Comparison of ENCODE assay signal across 34 cellular contexts in the genomic region with DNA sequence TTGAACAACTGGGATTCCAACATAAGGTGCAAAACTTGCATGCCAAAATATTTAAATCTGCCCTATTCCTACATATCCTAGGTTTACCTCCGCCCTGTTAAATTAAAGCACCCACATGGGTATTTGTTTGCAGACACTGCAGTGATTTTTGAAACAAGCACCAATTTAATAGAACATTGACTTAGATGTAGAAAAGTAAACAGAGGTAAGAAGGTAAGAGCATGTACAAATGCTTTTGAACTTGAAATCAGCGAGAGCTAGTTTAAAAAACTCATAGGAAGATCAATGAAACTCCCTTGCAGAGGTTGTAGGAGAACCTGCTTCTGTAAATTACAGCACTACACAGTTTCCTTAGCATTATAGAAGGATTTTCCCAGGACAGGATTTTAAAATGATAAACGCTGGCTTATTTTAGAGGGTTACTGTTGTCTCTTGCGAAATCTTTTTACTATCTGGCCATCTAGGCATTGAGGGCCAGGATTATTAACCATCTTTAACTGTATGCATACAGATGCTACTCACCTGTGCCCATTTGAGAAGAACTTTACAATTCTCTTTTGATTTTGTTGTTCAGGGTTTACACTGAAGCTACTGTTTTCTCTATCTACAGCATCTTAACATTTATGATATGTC.
"Had no signal": no experiment of that assay in that cellular context is flagged by ENCODE, and none has a peak within 500 bp of the region (broad histone marks: within the 10 kb centered on the region; RNA-seq: fewer than 3 reads in every experiment).

No MANE protein-coding gene starts in this region.

- H3K27ac ChIP-seq: brain microvascular endothelial cell, esophagus muscularis mucosa, foreskin keratinocyte, gastrocnemius medialis, heart left ventricle, WERI-Rb-1 had no signal

- H3K27me3 Mint-ChIP-seq: activated B cell treated with CpG ODN at 0.5 μM for 24 hours; effector memory CD8-positive, alpha-beta T cell had no signal

- DNase-seq: activated B cell treated with CpG ODN at 0.5 μM for 24 hours; activated CD4-positive, alpha-beta T cell treated with anti-CD3 and anti-CD28 coated beads for 48 hours; activated CD4-positive, alpha-beta T cell treated with anti-CD3 and anti-CD28 coated beads, Interleukin-2, amount 50 U/mL, for 1 hour; activated CD4-positive, alpha-beta T cell treated with anti-CD3 and anti-CD28 coated beads, Interleukin-2, amount 50 U/mL, for 48 hours; activated CD8-positive, alpha-beta memory T cell treated with anti-CD3 and anti-CD28 coated beads for 24 hours; activated CD8-positive, alpha-beta T cell treated with anti-CD3 and anti-CD28 coated beads for 36 hours; activated effector memory CD4-positive, alpha-beta T cell treated with Interleukin-2 at 50 U/mL for 16 hours; activated gamma-delta T cell treated with Interleukin-2 at 50 U/mL for 16 hours; activated naive CD4-positive, alpha-beta T cell treated with anti-CD3 and anti-CD28 coated beads, Interleukin-2, amount 50 U/mL, for 16 hours; activated naive CD4-positive, alpha-beta T cell treated with Interleukin-2 at 50 U/mL for 16 hours; activated T-cell treated with anti-CD3 and anti-CD28 coated beads, Interleukin-2, amount 50 U/mL, for 4 hours; amniotic stem cell; anterior cingulate cortex; brain microvascular endothelial cell; caudate nucleus; cortex of kidney; dermis blood vessel endothelial cell; effector CD4-positive, alpha-beta T cell; effector memory CD8-positive, alpha-beta T cell; erythroblast; foreskin keratinocyte; gastrocnemius medialis; glutamatergic neuron; heart left ventricle; T1000; WERI-Rb-1 had no signal

- H3K27ac Mint-ChIP-seq: activated B cell treated with CpG ODN at 0.5 μM for 24 hours; activated CD8-positive, alpha-beta T cell treated with anti-CD3 and anti-CD28 coated beads for 36 hours; activated naive CD8-positive, alpha-beta T cell; activated T-helper 17 cell treated with anti-CD3 and anti-CD28 coated beads, Interleukin-2, amount 50 U/mL, for 72 hours; effector memory CD8-positive, alpha-beta T cell; T-helper 2 cell treated with Interferon-gamma antibody and Interleukin-4, amounts not matched to agents 5 μg/mL and 100 μg/mL, for 36 hours had no signal

- H3K36me3 Mint-ChIP-seq: activated naive CD8-positive, alpha-beta T cell had no signal

- ATAC-seq: activated CD4-positive, CD25-positive, alpha-beta regulatory T cell treated with anti-CD3 and anti-CD28 coated beads, Interleukin-2, amount 50 U/mL, for 24 hours; activated CD8-positive, alpha-beta T cell treated with anti-CD3 and anti-CD28 coated beads for 36 hours; activated T-cell treated with anti-CD3 and anti-CD28 coated beads, Interleukin-2, amount 50 U/mL, for 4 hours; activated T-helper 17 cell treated with anti-CD3 and anti-CD28 coated beads, Interleukin-2, amount 50 U/mL, for 72 hours; effector memory CD8-positive, alpha-beta T cell; foreskin keratinocyte; gastrocnemius medialis; heart left ventricle had no signal

- H3K4me3 Mint-ChIP-seq: activated B cell treated with CpG ODN at 0.5 μM for 24 hours; activated CD8-positive, alpha-beta T cell treated with anti-CD3 and anti-CD28 coated beads for 36 hours; activated naive CD8-positive, alpha-beta T cell; activated T-cell treated with anti-CD3 and anti-CD28 coated beads, Interleukin-2, amount 50 U/mL, for 4 hours; activated T-helper 17 cell treated with anti-CD3 and anti-CD28 coated beads, Interleukin-2, amount 50 U/mL, for 72 hours; effector memory CD8-positive, alpha-beta T cell; T-helper 2 cell treated with Interferon-gamma antibody and Interleukin-4, amounts not matched to agents 5 μg/mL and 100 μg/mL, for 36 hours had no signal

- FAIRE-seq: astrocyte, bronchial epithelial cell, colon had no signal

- H3K36me3 ChIP-seq: brain microvascular endothelial cell, esophagus muscularis mucosa, gastrocnemius medialis, heart left ventricle, WERI-Rb-1 had no signal

- H3K4me3 ChIP-seq: esophagus muscularis mucosa, gastrocnemius medialis, heart left ventricle had no signal

- H3K9me3 ChIP-seq: esophagus muscularis mucosa, gastrocnemius medialis, heart left ventricle had no signal

- H3K27me3 ChIP-seq: brain microvascular endothelial cell, esophagus muscularis mucosa, foreskin keratinocyte, gastrocnemius medialis, heart left ventricle had no signal

- H3K9me3 Mint-ChIP-seq: activated B cell treated with CpG ODN at 0.5 μM for 24 hours; activated CD8-positive, alpha-beta T cell treated with anti-CD3 and anti-CD28 coated beads for 36 hours; activated T-cell treated with anti-CD3 and anti-CD28 coated beads, Interleukin-2, amount 50 U/mL, for 4 hours; activated T-helper 17 cell treated with anti-CD3 and anti-CD28 coated beads, Interleukin-2, amount 50 U/mL, for 72 hours; T-helper 2 cell treated with Interferon-gamma antibody and Interleukin-4, amounts not matched to agents 5 μg/mL and 100 μg/mL, for 36 hours had no signal

- H3K4me1 Mint-ChIP-seq: activated B cell treated with CpG ODN at 0.5 μM for 24 hours; activated T-helper 17 cell treated with anti-CD3 and anti-CD28 coated beads, Interleukin-2, amount 50 U/mL, for 72 hours had no signal
